22 cellular contexts compared by ENCODE assay signal in genomic region chr2:70709746-70710145, GRCh38. TPM values are rescaled to one million over a fixed set of nuclear protein-coding genes. Genes with fewer than 3 reads are reported as not detected.
DNase-seq lines count a peak whose midpoint lies in the region; ATAC-seq, FAIRE-seq and TF ChIP-seq lines count a peak whose summit lies in the region.
"Had no signal": no experiment of that assay in that cellular context is flagged by ENCODE, and none has a peak within 500 bp of the region (broad histone marks: within the 10 kb centered on the region; RNA-seq: fewer than 3 reads in every experiment).

No MANE protein-coding gene starts in this region.

- 86% methylated on average over 4 of the region's 4 CpGs; no CpG with 5 or more reads in 1 of the 2 experiments for WGBS in H1 (ENCODE audit: extremely low coverage in 1 of 2, insufficient coverage in 1 of 2, insufficient read length in 1 of 2, insufficient replicate concordance in 2 of 2, low coverage in 1 of 2, low lambda C conversion rate in 2 of 2, missing lambda C conversion rate in 1 of 2), 2 experiments
- WGBS in heart left ventricle, 4 donors = 74 to 84% (median 80%) methylated on average over 4 of the region's 4 CpGs

- no peak overlapping the region for H3K23ac ChIP-seq in H1 (ENCODE audit: insufficient read length)

- H4K5ac ChIP-seq in H1 (ENCODE audit: insufficient read length, low read depth, low read length) = no peak overlapping the region

- H3K27ac Mint-ChIP-seq in CD14-positive monocyte = no peak overlapping the region
- H3K27ac Mint-ChIP-seq in nephron = peak overlapping the region in 2 of 3 experiments; percentile 85 to 89
- H3K27ac Mint-ChIP-seq: CD4-positive, CD25-positive, alpha-beta regulatory T cell; HFFc6 had no signal

- H2BK12ac ChIP-seq in H1 (ENCODE audit: low read depth, low read length) = 0 out of 2 replicates have a peak overlapping the region, but pooled peaks have one; percentile 42

- H2BK15ac ChIP-seq in H1 (ENCODE audit: low read length) = 0 out of 2 replicates have a peak overlapping the region, but pooled peaks have one; percentile 49

- CTCF ChIA-PET in H1 (lab: Charles Lee; ENCODE audit: partially characterized antibody) = interaction anchor here (0.6 to 3.5 kb wide), 5 partner anchors 21 to 139 kb away, joined by 3 to 15 read pairs (median 5); no protein-coding TSS in a partner anchor

- H3K9me3 ChIP-seq in OCI-LY3 (ENCODE audit: insufficient read depth, low read length) (no peaks in the 10 kb centered on the region), H1 (ENCODE audit: insufficient read depth in 2 of 2, low read depth in 1 of 2, low read length in 1 of 2) (no peaks in the 10 kb centered on the region), heart left ventricle (no peaks in the 10 kb centered on the region)
- H3K9me3 ChIP-seq: A549, BE2C, SJSA1 had no signal

- no peak for TF ChIP-seq RAD21 in H1 (IDR thresholded peaks at IDR 0.05 in 1 of 2, conservative IDR thresholded peaks at IDR 0.05 in 1 of 2; ENCODE audit: low read depth in 2 of 2, low read length in 2 of 2)

- H3K14ac ChIP-seq in H1 (ENCODE audit: insufficient read length) = no peak overlapping the region

- no peak overlapping the region for H4K91ac ChIP-seq in H1 (replicated peaks; ENCODE audit: insufficient read length, low read length)

- H2BK20ac ChIP-seq in H1 (ENCODE audit: low read length) = no peak overlapping the region

- no peak overlapping the region for H3K56ac ChIP-seq in H1 (replicated peaks; ENCODE audit: insufficient read length, low read depth, low read length)

- H3K36me3 Mint-ChIP-seq in CD14-positive monocyte = no peaks in the 10 kb centered on the region
- H3K36me3 Mint-ChIP-seq in nephron (ENCODE audit: low read depth) = no peaks in the 10 kb centered on the region
- H3K36me3 Mint-ChIP-seq: CD4-positive, CD25-positive, alpha-beta regulatory T cell had no signal

- H2BK120ac ChIP-seq in H1 (replicated peaks; ENCODE audit: low read depth, low read length) = no peak overlapping the region

- TF ChIP-seq CTCF in CD14-positive monocyte (IDR thresholded peaks at IDR 0.05) = no peak
- TF ChIP-seq CTCF in OCI-LY3 (IDR thresholded peaks at IDR 0.05; ENCODE audit: low read depth, low read length) = no peak
- no peak for TF ChIP-seq CTCF in H1 (IDR thresholded peaks at IDR 0.05; ENCODE audit: control extremely low read depth in 1 of 3, insufficient read depth in 1 of 3, low read depth in 1 of 3, low read length in 3 of 3)
- no peak for TF ChIP-seq CTCF in nephron (IDR thresholded peaks at IDR 0.05; ENCODE audit: unreplicated experiment in 3 of 3)
- no peak for TF ChIP-seq CTCF in heart left ventricle (IDR thresholded peaks at IDR 0.05)

- no peaks in the 10 kb centered on the region for H3K79me2 ChIP-seq in OCI-LY3 (ENCODE audit: low read length)
- H3K79me2 ChIP-seq in H1 (ENCODE audit: control insufficient read depth in 1 of 2, insufficient read depth in 2 of 2, low read length in 2 of 2) = peaks cover 0 to 52% of the 10 kb centered on the region in 2 experiments; a peak in 2 of 4 replicates

- peak overlapping the region; percentile 80; the same call in 1 of the 2 replicates for H3K27ac ChIP-seq in OCI-LY3 (ENCODE audit: low read length)
- H3K27ac ChIP-seq in H1 (ENCODE audit: low read depth, low read length) = no peak overlapping the region
- no peak overlapping the region for H3K27ac ChIP-seq in heart left ventricle
- H3K27ac ChIP-seq: A549, KMS-11, SJSA1 had no signal

- H3K27me3 Mint-ChIP-seq in CD14-positive monocyte (ENCODE audit: low read depth in 3 of 3) = peaks cover 0 to 5% (median 2%) of the 10 kb centered on the region in 3 donors
- H3K27me3 Mint-ChIP-seq in nephron (ENCODE audit: low read depth) = no peaks in the 10 kb centered on the region
- H3K27me3 Mint-ChIP-seq: CD4-positive, CD25-positive, alpha-beta regulatory T cell had no signal

- no peaks in the 10 kb centered on the region for H3K4me1 Mint-ChIP-seq in CD14-positive monocyte
- peaks cover 21% of the 10 kb centered on the region for H3K4me1 Mint-ChIP-seq in nephron
- H3K4me1 Mint-ChIP-seq: CD4-positive, CD25-positive, alpha-beta regulatory T cell had no signal

- H3K36me3 ChIP-seq in OCI-LY3 (replicated peaks; ENCODE audit: low read depth, low read length) (peaks cover 3% of the 10 kb centered on the region), H1 (ENCODE audit: control insufficient read depth in 2 of 4, insufficient read depth in 4 of 4, low read length in 3 of 4) (peaks cover 0 to 16% (median 7%) of the 10 kb centered on the region in 4 experiments; a peak in 6 of 8 replicates), heart left ventricle (no peaks in the 10 kb centered on the region)
- H3K36me3 ChIP-seq: BE2C, SJSA1 had no signal

- no peaks in the 10 kb centered on the region for H4K20me1 ChIP-seq in OCI-LY3 (ENCODE audit: insufficient read depth, low read length)
- H4K20me1 ChIP-seq in H1 (replicated peaks in 1 of 2; ENCODE audit: control insufficient read depth in 1 of 2, insufficient read depth in 2 of 2, low read length in 2 of 2) = peaks cover 11 to 14% of the 10 kb centered on the region in 2 experiments

- intact Hi-C loops in CD14-positive monocyte (cut with micrococcal nuclease) (no loop called here), heart left ventricle (cut with DNase I) (no loop called here)

- H3K79me1 ChIP-seq in H1 (ENCODE audit: low read depth, low read length) = peaks cover 17% of the 10 kb centered on the region

- TF ChIP-seq POLR2A in H1 (IDR thresholded peaks at IDR 0.05; ENCODE audit: control extremely low read depth in 1 of 2, low read depth in 2 of 2, low read length in 2 of 2) (no peak), heart left ventricle (IDR thresholded peaks at IDR 0.05) (no peak)

- POLR2A ChIA-PET in H1 (lab: Charles Lee; ENCODE audit: partially characterized antibody) = interaction anchor here (0.6 to 0.8 kb wide), 3 partner anchors 18 to 99 kb away, joined by 3 read pairs; no protein-coding TSS in a partner anchor

- H3K23me2 ChIP-seq in H1 (ENCODE audit: low read depth, low read length) = no peaks in the 10 kb centered on the region

- H2AFZ ChIP-seq in OCI-LY3 (ENCODE audit: low read depth, low read length) (no peak overlapping the region), H1 (ENCODE audit: low read length) (no peak overlapping the region)

- H3K4me1 ChIP-seq in OCI-LY3 (ENCODE audit: low read length) (peaks cover 27% of the 10 kb centered on the region), H1 (replicated peaks in 1 of 4; ENCODE audit: control insufficient read depth in 3 of 4, insufficient read depth in 4 of 4, low read length in 3 of 4) (peaks cover 0 to 25% (median 7%) of the 10 kb centered on the region in 4 experiments; a peak in 5 of 7 replicates), heart left ventricle (no peaks in the 10 kb centered on the region)
- H3K4me1 ChIP-seq: A549, BE2C, SJSA1 had no signal

- H3K4ac ChIP-seq in H1 (replicated peaks; ENCODE audit: insufficient read length, low read depth, low read length) = no peak overlapping the region

- ATAC-seq in heart left ventricle = no peak
- ATAC-seq: A549, Right ventricle myocardium inferior had no signal

- peaks cover 0 to 2% (median 0%) of the 10 kb centered on the region in 7 donors for H3K9me3 Mint-ChIP-seq in CD14-positive monocyte
- no peaks in the 10 kb centered on the region for H3K9me3 Mint-ChIP-seq in nephron
- H3K9me3 Mint-ChIP-seq: CD4-positive, CD25-positive, alpha-beta regulatory T cell; HFFc6 had no signal

- TF ChIP-seq EP300 in H1 (IDR thresholded peaks at IDR 0.05; ENCODE audit: borderline replicate concordance in 1 of 2, low read depth in 2 of 2, low read length in 2 of 2) = no peak

- H3K4me2 ChIP-seq in OCI-LY3 (ENCODE audit: low read length) = no peak overlapping the region
- no peak overlapping the region for H3K4me2 ChIP-seq in H1 (ENCODE audit: insufficient read depth in 1 of 2, low read depth in 2 of 2, low read length in 2 of 2)
- H3K4me2 ChIP-seq: A549, KMS-11 had no signal

- H3K9ac ChIP-seq in OCI-LY3 (ENCODE audit: low read length) (no peak overlapping the region), H1 (replicated peaks in 1 of 4; ENCODE audit: extremely low read depth in 1 of 4, low read depth in 3 of 4, low read length in 3 of 4) (no peak overlapping the region)
- H3K9ac ChIP-seq: KMS-11 had no signal

- peak; percentile 3 for DNase-seq in CD14-positive monocyte (ENCODE audit: low spot score)
- no peak for DNase-seq in H1 (ENCODE audit: low read depth in 1 of 2, low spot score in 2 of 2)
- no peak for DNase-seq in heart left ventricle
- no peak for DNase-seq in NCI-H2081 (lab: John Stamatoyannopoulos, UW)
- DNase-seq in nucleus accumbens (lab: John Stamatoyannopoulos, UW) = no peak
- DNase-seq: BE2C; CD4-positive, CD25-positive, alpha-beta regulatory T cell; DMS79; HFFc6; NCI-H1105; NCI-H2081 treated with DMSO at 0.1 percent for 48 hours; NCI-H2171 treated with DMSO at 0.1 percent for 48 hours; NCI-H524 treated with DMSO at 0.1 percent for 48 hours; NCI-H82; OCI-M1 had no signal

- no peak overlapping the region for H4K8ac ChIP-seq in H1 (ENCODE audit: extremely low read depth, insufficient read depth, low read length)

- no peak overlapping the region for H2AK5ac ChIP-seq in H1 (ENCODE audit: low read depth, low read length)

- no peak for FAIRE-seq in H1 (lab: Jason Lieb, UNC)
- FAIRE-seq: A549, RCC 7860 had no signal

- no peak overlapping the region; the same call in 1 of the 2 replicates for H2BK5ac ChIP-seq in H1 (ENCODE audit: low read depth, low read length)

- H3K18ac ChIP-seq in H1 (ENCODE audit: extremely low read depth, low read length) = no peak overlapping the region

- no peak overlapping the region for H3K4me3 Mint-ChIP-seq in CD14-positive monocyte
- H3K4me3 Mint-ChIP-seq in nephron = no peak overlapping the region
- H3K4me3 Mint-ChIP-seq: CD4-positive, CD25-positive, alpha-beta regulatory T cell; HFFc6 had no signal

- H3K4me3 ChIP-seq in OCI-LY3 (ENCODE audit: low read length) (no peak overlapping the region), H1 (ENCODE audit: extremely low read depth in 1 of 4, insufficient read depth in 2 of 4, low read depth in 3 of 4, low read length in 4 of 4) (no peak overlapping the region), heart left ventricle (no peak overlapping the region)
- H3K4me3 ChIP-seq: A549, SJSA1 had no signal

- H3K27me3 ChIP-seq in OCI-LY3 (ENCODE audit: low read depth, low read length) (no peaks in the 10 kb centered on the region), H1 (replicated peaks in 1 of 4; ENCODE audit: control insufficient read depth in 3 of 4, extremely low read depth in 1 of 4, insufficient read depth in 3 of 4, low read length in 3 of 4) (no peaks in the 10 kb centered on the region), heart left ventricle (no peaks in the 10 kb centered on the region)
- H3K27me3 ChIP-seq: BE2C, SJSA1 had no signal

RNA-seq across cellular contexts. Expression of gene ADD2, which starts 58.3 kb away (rescaled TPM):
- polyA plus RNA-seq in CD14-positive monocyte (under 1 TPM; 0.18 to 0.26 TPM), H1 (2011; rRNA removed) (58.5 and 96.4 TPM in 2 replicates), heart left ventricle (under 1 TPM; 0.55 to 0.61 TPM)
- total RNA-seq in H1 (2021; fragmentation: NEBNext Ultra II Directional; extraction: Animal tissue kit (Norgen Biotek cat#: 25700)) = 166 and 170 TPM in 2 replicates
- polyA plus RNA-seq in H1 (2011; cell fraction: cytosol; rRNA removed) = 66.2 TPM
- polyA plus RNA-seq in H1 (2011; cell fraction: nucleus; rRNA removed) = 190 TPM
- 55.1 to 70.6 TPM (median 63.9 TPM) in 4 replicates for polyA plus RNA-seq in H1 (2012, experiment 1 of 2)
- polyA plus RNA-seq in H1 (2012, experiment 2 of 2) = 30.9 TPM
- 111 TPM for polyA plus RNA-seq in H1 (2013, experiment 1 of 2)
- polyA plus RNA-seq in H1 (2013, experiment 2 of 2) = 117 TPM
- polyA minus RNA-seq in H1 (2011; rRNA and poly(A)+ RNA removed) = 167 and 226 TPM in 2 replicates
- 108 TPM for polyA minus RNA-seq in H1 (2011; cell fraction: cytosol; rRNA and poly(A)+ RNA removed)
- polyA minus RNA-seq in H1 (2011; cell fraction: nucleus; rRNA and poly(A)+ RNA removed) = 75.9 TPM
- 1 to 10 TPM in 8 of 9 donors, under 1 TPM in 1; 0.49 to 7.3 (median 3.7) TPM for total RNA-seq in heart left ventricle
- total RNA-seq: HFFc6, SJSA1 had no signal

Comparison
In these comparisons a context has a peak if more than half of its experiments do, and no peak if none do; other contexts are left out.
1. H3K27ac Mint-ChIP-seq: peak in nephron (2 of 3); none in CD14-positive monocyte (0 of 7).
2. RNA of gene ADD2, which starts 58.3 kb away (polyA plus RNA-seq): 30.9 to 190 TPM in H1; 0.55 to 0.61 TPM in heart left ventricle and 0.18 to 0.26 TPM in CD14-positive monocyte; every median in the first group is over 10 times any median in the second.